12 cellular contexts compared by ENCODE assay signal in the genomic region with DNA sequence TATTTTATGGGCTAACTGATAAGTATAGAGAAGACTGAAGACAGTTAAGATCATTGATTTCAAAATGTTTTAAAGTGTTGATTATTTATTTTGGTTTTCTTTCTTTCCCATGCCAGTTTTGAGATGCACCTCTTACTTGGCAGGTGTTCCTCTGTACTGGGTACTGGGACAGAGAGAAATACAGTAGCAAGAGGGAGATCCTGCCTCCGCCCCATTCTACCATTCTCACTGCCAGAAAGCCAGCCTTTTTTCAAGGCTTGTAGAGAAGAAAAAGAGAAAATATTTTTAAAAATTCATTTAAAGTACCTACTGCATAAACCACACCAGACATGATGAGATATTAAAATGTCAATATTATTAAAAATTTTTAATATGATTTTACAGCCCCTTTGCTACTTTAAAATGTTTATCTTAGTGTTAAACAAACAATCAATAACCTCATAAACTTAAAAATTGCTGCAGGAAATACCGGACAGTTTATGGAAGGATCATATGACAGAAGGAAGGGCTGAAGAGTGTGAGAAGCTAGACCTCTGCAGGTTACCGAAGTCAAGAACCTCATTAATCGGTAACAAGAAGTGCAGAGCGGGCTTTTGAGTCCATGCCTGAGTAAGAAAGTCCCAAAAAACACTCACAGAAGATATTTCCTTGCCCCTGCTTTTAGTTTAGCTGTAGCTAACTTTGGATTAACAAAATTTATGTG.
DNase-seq lines count a peak whose midpoint lies in the region; ATAC-seq and TF ChIP-seq lines count a peak whose summit lies in the region.
"Had no signal": no experiment of that assay in that cellular context is flagged by ENCODE, and none has a peak within 500 bp of the region (broad histone marks: within the 10 kb centered on the region; RNA-seq: fewer than 3 reads in every experiment).

No MANE protein-coding gene starts in this region.

- peak overlapping the region; percentile 41 for H3K27ac Mint-ChIP-seq in T-helper 1 cell treated with Interleukin-12 subunit alpha and Interleukin-12 subunit beta and Interleukin-4 antibody, amounts not matched to agents 30 μg/mL and 1 μg/mL, for 36 hours
- H3K27ac Mint-ChIP-seq in effector memory CD8-positive, alpha-beta T cell, result peak overlapping the region; percentile 84 to 91

- no peak for ATAC-seq in effector memory CD8-positive, alpha-beta T cell (replicated peaks)
- ATAC-seq in GM21786 (IDR thresholded peaks at IDR 0.05; ENCODE audit: unreplicated experiment) (no peak), GM18907 (IDR thresholded peaks at IDR 0.05; ENCODE audit: unreplicated experiment) (no peak)

- H3K9me3 Mint-ChIP-seq in T-helper 1 cell treated with Interleukin-12 subunit alpha and Interleukin-12 subunit beta and Interleukin-4 antibody, amounts not matched to agents 30 μg/mL and 1 μg/mL, for 36 hours, result no peaks in the 10 kb centered on the region
- H3K9me3 Mint-ChIP-seq in effector memory CD8-positive, alpha-beta T cell, result no peaks in the 10 kb centered on the region

- peaks cover 13% of the 10 kb centered on the region for H3K27me3 Mint-ChIP-seq in T-helper 1 cell treated with Interleukin-12 subunit alpha and Interleukin-12 subunit beta and Interleukin-4 antibody, amounts not matched to agents 30 μg/mL and 1 μg/mL, for 36 hours (ENCODE audit: low read depth)
- peaks cover under 1% of the 10 kb centered on the region in 2 donors for H3K27me3 Mint-ChIP-seq in effector memory CD8-positive, alpha-beta T cell

- H3K9ac ChIP-seq in KMS-11, result peak overlapping the region; percentile 65; the same call in 1 of the 2 replicates

- peaks cover 19% of the 10 kb centered on the region for H3K4me1 ChIP-seq in KMS-11 (ENCODE audit: low read depth, poor library complexity, severe bottlenecking)

- H3K79me2 ChIP-seq in KMS-11 (ENCODE audit: insufficient read depth, low read depth), result no peaks in the 10 kb centered on the region

- peak overlapping the region; percentile 40 for H2AFZ ChIP-seq in KMS-11 (ENCODE audit: low read depth)

- peaks cover 6% of the 10 kb centered on the region for H3K36me3 Mint-ChIP-seq in T-helper 1 cell treated with Interleukin-12 subunit alpha and Interleukin-12 subunit beta and Interleukin-4 antibody, amounts not matched to agents 30 μg/mL and 1 μg/mL, for 36 hours (ENCODE audit: low read depth)
- no peaks in the 10 kb centered on the region for H3K36me3 Mint-ChIP-seq in effector memory CD8-positive, alpha-beta T cell (ENCODE audit: insufficient read depth)

- no peaks in the 10 kb centered on the region for H3K36me3 ChIP-seq in KMS-11 (ENCODE audit: insufficient read depth)

- no peak overlapping the region for H3K4me3 ChIP-seq in KMS-11 (IDR thresholded peaks at IDR 0.05; ENCODE audit: insufficient read depth, low read depth, low read length)
- no peak overlapping the region for H3K4me3 ChIP-seq in skin epidermis

- TF ChIP-seq CTCF in KMS-11 (conservative IDR thresholded peaks at IDR 0.05; ENCODE audit: low read depth, low read length), result no peak

- H3K4me3 Mint-ChIP-seq in T-helper 1 cell treated with Interleukin-12 subunit alpha and Interleukin-12 subunit beta and Interleukin-4 antibody, amounts not matched to agents 30 μg/mL and 1 μg/mL, for 36 hours, result peak overlapping the region; percentile 81
- H3K4me3 Mint-ChIP-seq in effector memory CD8-positive, alpha-beta T cell, result peak overlapping the region in 1 of 2 donors; percentile 80

- no peaks in the 10 kb centered on the region for H3K27me3 ChIP-seq in KMS-11 (ENCODE audit: insufficient read depth, low read depth)

- H3K4me2 ChIP-seq in KMS-11, result peak overlapping the region; percentile 88

- H4K20me1 ChIP-seq in KMS-11 (ENCODE audit: insufficient read depth), result no peaks in the 10 kb centered on the region

- H3K27ac ChIP-seq in KMS-11 (peak overlapping the region; percentile 82; the same call in 1 of the 2 replicates), skin epidermis (peak overlapping the region in 15 of 21 experiments; percentile 8 to 87 (median 80))

- H3K4me1 Mint-ChIP-seq in T-helper 1 cell treated with Interleukin-12 subunit alpha and Interleukin-12 subunit beta and Interleukin-4 antibody, amounts not matched to agents 30 μg/mL and 1 μg/mL, for 36 hours (ENCODE audit: low read depth), result peaks cover 26% of the 10 kb centered on the region
- H3K4me1 Mint-ChIP-seq in effector memory CD8-positive, alpha-beta T cell (ENCODE audit: low read depth in 2 of 2), result peaks cover 9 to 23% of the 10 kb centered on the region in 2 donors

- DNase-seq in T-helper 1 cell, result no peak
- no peak for DNase-seq in effector memory CD8-positive, alpha-beta T cell
- DNase-seq in effector CD4-positive, alpha-beta T cell, result no peak
- DNase-seq: DMS53, H7, NCI-H146, SW 1271 had no signal
